In genomic region chr10:74882427-74882826, GRCh38 we compare ENCODE assay signal across 20 cellular contexts.
"Had no signal": no experiment of that assay in that cellular context is flagged by ENCODE, and none has a peak within 500 bp of the region (broad histone marks: within the 10 kb centered on the region; RNA-seq: fewer than 3 reads in every experiment).

No MANE protein-coding gene starts in this region.

- H2AFZ ChIP-seq: parathyroid adenoma had no signal

- H3K27me3 ChIP-seq: brain microvascular endothelial cell, dorsolateral prefrontal cortex, esophagus muscularis mucosa, gastroesophageal sphincter, heart right ventricle, upper lobe of right lung had no signal

- H3K4me3 ChIP-seq: dorsolateral prefrontal cortex, esophagus muscularis mucosa, gastroesophageal sphincter, heart right ventricle, lung, thoracic aorta, upper lobe of right lung had no signal

- H3K36me3 ChIP-seq: brain microvascular endothelial cell, esophagus muscularis mucosa, gastroesophageal sphincter, heart right ventricle, thoracic aorta, upper lobe of right lung, WERI-Rb-1 had no signal

- ATAC-seq: activated naive CD4-positive, alpha-beta T cell treated with anti-CD3 and anti-CD28 coated beads, Interleukin-2, amount 50 U/mL, for 72 hours; activated T-cell treated with anti-CD3 and anti-CD28 coated beads, Interleukin-2, amount 50 U/mL, for 4 hours; gastroesophageal sphincter; heart right ventricle; left colon; stimulated activated effector memory CD8-positive, alpha-beta T cell treated with anti-CD3 and anti-CD28 coated beads, Interleukin-12 subunit alpha, Interleukin-12 subunit beta, amount 100 ng/mL, for 72 hours; upper lobe of right lung had no signal

- H3K27ac ChIP-seq: brain microvascular endothelial cell, dorsolateral prefrontal cortex, esophagus muscularis mucosa, gastroesophageal sphincter, heart right ventricle, parathyroid adenoma, thoracic aorta, upper lobe of right lung, WERI-Rb-1 had no signal

- DNase-seq: activated CD4-positive, alpha-beta memory T cell treated with anti-CD3 and anti-CD28 coated beads for 36 hours; activated gamma-delta T cell; activated T-cell treated with anti-CD3 and anti-CD28 coated beads, Interleukin-2, amount 50 U/mL, for 4 hours; amygdala; brain microvascular endothelial cell; dorsolateral prefrontal cortex; heart right ventricle; left colon; naive B cell; stimulated activated CD4-positive, alpha-beta T cell treated with anti-CD3 and anti-CD28 coated beads, Interleukin-12 subunit alpha, Interleukin-12 subunit beta, amount 100 ng/mL, for 4 hours; T-helper 9 cell; upper lobe of right lung; WERI-Rb-1 had no signal

- H3K9ac ChIP-seq: parathyroid adenoma had no signal

- H3K9me3 ChIP-seq: esophagus muscularis mucosa, gastroesophageal sphincter, heart right ventricle, thoracic aorta, upper lobe of right lung had no signal
